In genomic region chr2:234133004-234133403, GRCh38 we compare ENCODE assay signal across 22 cellular contexts.
DNase-seq lines count a peak whose midpoint lies in the region; ATAC-seq, FAIRE-seq and TF ChIP-seq lines count a peak whose summit lies in the region.
"Had no signal": no experiment of that assay in that cellular context is flagged by ENCODE, and none has a peak within 500 bp of the region (broad histone marks: within the 10 kb centered on the region; RNA-seq: fewer than 3 reads in every experiment).

No MANE protein-coding gene starts in this region.

- H2BK120ac ChIP-seq in mesenchymal stem cell (ENCODE audit: low read depth, low read length), result no peak overlapping the region

- no peak for TF ChIP-seq POLR2A in suprapubic skin (IDR thresholded peaks at IDR 0.05)

- TF ChIP-seq CTCF in mammary epithelial cell (conservative IDR thresholded peaks at IDR 0.05 in 1 of 2, IDR thresholded peaks at IDR 0.05 in 1 of 2; ENCODE audit: extremely low read depth in 1 of 2, insufficient read depth in 1 of 2, low read depth in 1 of 2, low read length in 2 of 2), result peak; percentile 13 to 16
- no peak for TF ChIP-seq CTCF in suprapubic skin (IDR thresholded peaks at IDR 0.05)
- TF ChIP-seq CTCF in ascending aorta (IDR thresholded peaks at IDR 0.05), result no peak

- H3K4me1 ChIP-seq in mammary epithelial cell (ENCODE audit: insufficient read depth, low read length), result peaks cover 57% of the 10 kb centered on the region
- peaks cover 15% of the 10 kb centered on the region for H3K4me1 ChIP-seq in mesenchymal stem cell (ENCODE audit: control insufficient read depth, insufficient read depth, low read depth, low read length)
- peaks cover 26% of the 10 kb centered on the region for H3K4me1 ChIP-seq in suprapubic skin
- H3K4me1 ChIP-seq in ascending aorta, result no peaks in the 10 kb centered on the region
- H3K4me1 ChIP-seq: Peyer's patch had no signal

- peaks cover 1% of the 10 kb centered on the region for H3K79me1 ChIP-seq in mesenchymal stem cell (replicated peaks; ENCODE audit: low read length, poor library complexity, severe bottlenecking)

- DNase-seq in Daoy (ENCODE audit: low read depth) (peak; percentile 89), HTR-8/SVneo (ENCODE audit: insufficient read length, low spot score) (peak; percentile 44), mammary epithelial cell (peak; percentile 99), mesenchymal stem cell (peak; percentile 14), suprapubic skin (ENCODE audit: low spot score in 2 of 2) (no peak), ascending aorta (ENCODE audit: low spot score in 2 of 2) (no peak), left cardiac atrium (no peak)
- DNase-seq: brain microvascular endothelial cell; dorsolateral prefrontal cortex; foreskin melanocyte; H7; KBM-7; NCI-H146; NCI-H510A; Peyer's patch; stimulated activated CD4-positive, alpha-beta T cell treated with anti-CD3 and anti-CD28 coated beads, Interleukin-4, amount 100 ng/mL, for 1 hour; upper lobe of left lung had no signal

- H3K36me3 ChIP-seq in mammary epithelial cell (ENCODE audit: insufficient read depth, low read length), result no peaks in the 10 kb centered on the region
- no peaks in the 10 kb centered on the region for H3K36me3 ChIP-seq in mesenchymal stem cell (ENCODE audit: control insufficient read depth in 1 of 2, insufficient read depth in 2 of 2, low read depth in 1 of 2, low read length in 2 of 2)
- no peaks in the 10 kb centered on the region for H3K36me3 ChIP-seq in suprapubic skin
- no peaks in the 10 kb centered on the region for H3K36me3 ChIP-seq in ascending aorta
- H3K36me3 ChIP-seq: brain microvascular endothelial cell, Peyer's patch, upper lobe of left lung had no signal

- H3K4me3 ChIP-seq in mammary epithelial cell (replicated peaks in 1 of 3; ENCODE audit: insufficient read depth in 1 of 3, low read depth in 2 of 3, low read length in 3 of 3), result no peak overlapping the region
- no peak overlapping the region for H3K4me3 ChIP-seq in mesenchymal stem cell (ENCODE audit: insufficient read depth in 1 of 2, low read depth in 1 of 2, low read length in 2 of 2)
- no peak overlapping the region for H3K4me3 ChIP-seq in suprapubic skin
- no peak overlapping the region for H3K4me3 ChIP-seq in ascending aorta
- H3K4me3 ChIP-seq: dorsolateral prefrontal cortex, lung, Peyer's patch, upper lobe of left lung had no signal

- no peak overlapping the region for H3K4ac ChIP-seq in mesenchymal stem cell (ENCODE audit: low read depth in 1 of 2, low read length in 2 of 2)

- H3K23ac ChIP-seq in mesenchymal stem cell (ENCODE audit: low read length in 2 of 2), result no peak overlapping the region

- CTCF ChIA-PET in mammary epithelial cell (lab: Charles Lee; ENCODE audit: low non-redundant PET), result interaction anchor here (1.1 kb wide), 1 partner anchor 151 kb away, joined by 7 read pairs; no protein-coding TSS in a partner anchor

- no peak overlapping the region for H4K91ac ChIP-seq in mesenchymal stem cell (ENCODE audit: low read length)

- peak overlapping the region; percentile 22 for H3K9ac ChIP-seq in mammary epithelial cell (ENCODE audit: insufficient read depth, low read length)
- H3K9ac ChIP-seq in mesenchymal stem cell (ENCODE audit: low read length), result no peak overlapping the region

- H3K27me3 ChIP-seq in mammary epithelial cell (ENCODE audit: insufficient read depth, low read length), result no peaks in the 10 kb centered on the region
- no peaks in the 10 kb centered on the region for H3K27me3 ChIP-seq in mesenchymal stem cell (ENCODE audit: control insufficient read depth in 1 of 2, insufficient read depth in 1 of 2, low read length in 2 of 2)
- no peaks in the 10 kb centered on the region for H3K27me3 ChIP-seq in suprapubic skin
- H3K27me3 ChIP-seq in ascending aorta, result no peaks in the 10 kb centered on the region
- H3K27me3 ChIP-seq: brain microvascular endothelial cell, Peyer's patch, upper lobe of left lung had no signal

- H4K8ac ChIP-seq in mesenchymal stem cell (ENCODE audit: low read length), result no peak overlapping the region

- intact Hi-C loops in mammary epithelial cell (cut with micrococcal nuclease), result loop anchor here (1.0 to 10.0 kb wide), 4 partner anchors 22 to 982 kb away; no protein-coding TSS in a partner anchor
- intact Hi-C loops in ascending aorta (cut with DNase I), result no loop called here
- intact Hi-C loops in left cardiac atrium (cut with DNase I), result loop anchor here in 1 of 2 donors (10.0 kb wide), 1 partner anchor 152 kb away; no protein-coding TSS in a partner anchor

- H2AK5ac ChIP-seq in mesenchymal stem cell (ENCODE audit: low read length, severe bottlenecking), result peak overlapping the region; percentile 76

- H3K4me2 ChIP-seq in mammary epithelial cell (ENCODE audit: insufficient read depth, low read depth, low read length) (peak overlapping the region; percentile 31), mesenchymal stem cell (ENCODE audit: low read length, poor library complexity, severe bottlenecking) (no peak overlapping the region)

- no peak overlapping the region for H3K14ac ChIP-seq in mesenchymal stem cell (ENCODE audit: low read length in 2 of 2)

- ATAC-seq in HG02840 (IDR thresholded peaks at IDR 0.05; ENCODE audit: low FRiP score, unreplicated experiment) (no peak), left cardiac atrium (no peak)
- ATAC-seq: sciatic nerve, WTC11 had no signal

- no peak overlapping the region for H2BK5ac ChIP-seq in mesenchymal stem cell (ENCODE audit: low read depth, low read length, poor library complexity, severe bottlenecking)

- WGBS in mammary epithelial cell (ENCODE audit: low coverage, missing lambda C conversion rate), result 0% methylated on average over 4 of the region's 4 CpGs
- WGBS in mesenchymal stem cell, result 37% methylated on average over 3 of the region's 4 CpGs
- 38% methylated on average over 4 of the region's 4 CpGs for WGBS in suprapubic skin

- H3K79me2 ChIP-seq in mammary epithelial cell (ENCODE audit: insufficient read depth, low read length), result no peaks in the 10 kb centered on the region

- dilution Hi-C loops in mammary epithelial cell (cut with HindIII; ENCODE audit: low sequenced_read_pairs), result loop anchor here (5.0 kb wide), 1 partner anchor 369 kb away; no protein-coding TSS in a partner anchor

- no peak overlapping the region for H2BK12ac ChIP-seq in mesenchymal stem cell (ENCODE audit: low read length in 2 of 2)

- H4K20me1 ChIP-seq in mammary epithelial cell (ENCODE audit: insufficient read depth, low read length), result no peaks in the 10 kb centered on the region

- no peaks in the 10 kb centered on the region for H3K9me3 ChIP-seq in mammary epithelial cell (replicated peaks; ENCODE audit: insufficient read depth, low read length)
- H3K9me3 ChIP-seq in mesenchymal stem cell (ENCODE audit: control insufficient read depth, low read length), result no peaks in the 10 kb centered on the region
- H3K9me3 ChIP-seq in suprapubic skin, result no peaks in the 10 kb centered on the region
- H3K9me3 ChIP-seq in ascending aorta, result no peaks in the 10 kb centered on the region
- H3K9me3 ChIP-seq: Peyer's patch, upper lobe of left lung had no signal

- no peak overlapping the region for H2BK15ac ChIP-seq in mesenchymal stem cell (ENCODE audit: low read depth, poor library complexity, severe bottlenecking)

- no peak overlapping the region for H3K18ac ChIP-seq in mesenchymal stem cell (ENCODE audit: low read depth in 1 of 2, low read length in 2 of 2)

- in situ Hi-C loops in mammary epithelial cell (cut with MboI; ENCODE audit: low sequenced_read_pairs in 2 of 2), result loop anchor here (5.0 to 25.0 kb wide), 4 partner anchors 148 to 954 kb away; partner anchors contain the start of gene ARL4C (in 1 of the 2)

- H2AFZ ChIP-seq in mammary epithelial cell (ENCODE audit: low read depth, low read length) (peak overlapping the region; percentile 19), mesenchymal stem cell (ENCODE audit: low read depth, low read length) (no peak overlapping the region)

- no peak for TF ChIP-seq EP300 in suprapubic skin (IDR thresholded peaks at IDR 0.05)

- BruUV-seq in mammary epithelial cell (replicated peaks; lab: Mats Ljungman, UMichigan), result no TSS peak

- no peak for FAIRE-seq in HTR-8/SVneo (lab: Jason Lieb, UNC)
- FAIRE-seq: D721Med had no signal

- peak overlapping the region; percentile 72 for H3K27ac ChIP-seq in mammary epithelial cell (ENCODE audit: insufficient read depth, low read depth, low read length)
- peak overlapping the region; percentile 25 for H3K27ac ChIP-seq in mesenchymal stem cell (ENCODE audit: low read length, poor library complexity, severe bottlenecking)
- H3K27ac ChIP-seq in suprapubic skin, result no peak overlapping the region
- H3K27ac ChIP-seq in ascending aorta, result no peak overlapping the region
- H3K27ac ChIP-seq: brain microvascular endothelial cell, dorsolateral prefrontal cortex, Peyer's patch, upper lobe of left lung had no signal

Comparison
In these comparisons a context has a peak if more than half of its experiments do, and no peak if none do; other contexts are left out.
1. DNase-seq: peak in Daoy (single experiment), HTR-8/SVneo (single experiment), mammary epithelial cell (single experiment) and mesenchymal stem cell (single experiment); none in suprapubic skin (0 of 2), ascending aorta (0 of 2) and left cardiac atrium (single experiment).
2. H3K27ac ChIP-seq: peak in mammary epithelial cell (single experiment) and mesenchymal stem cell (single experiment); none in suprapubic skin (single experiment) and ascending aorta (0 of 2).
3. CTCF ChIP-seq: peak in mammary epithelial cell (2 of 2); none in suprapubic skin (0 of 2) and ascending aorta (0 of 3).